In genomic region chr2:190716176-190716807, GRCh38 we compare ENCODE assay signal across 21 cellular contexts.
"Had no signal": no experiment of that assay in that cellular context is flagged by ENCODE, and none has a peak within 500 bp of the region (broad histone marks: within the 10 kb centered on the region; RNA-seq: fewer than 3 reads in every experiment).

No MANE protein-coding gene starts in this region.

- ATAC-seq: activated CD4-positive, alpha-beta T cell treated with anti-CD3 and anti-CD28 coated beads for 36 hours; activated CD8-positive, alpha-beta memory T cell treated with anti-CD3 and anti-CD28 coated beads, Interleukin-2, amount 10 ng/mL, durations not matched to agents 7 days and 5 days; activated T-helper 17 cell treated with anti-CD3 and anti-CD28 coated beads, Interleukin-2, amount 50 U/mL, for 72 hours; esophagus mucosa; gastroesophageal sphincter; natural killer cell; psoas muscle; right cardiac atrium; stimulated activated effector memory CD8-positive, alpha-beta T cell treated with anti-CD3 and anti-CD28 coated beads, Interleukin-12 subunit alpha, Interleukin-12 subunit beta, amount 100 ng/mL, for 72 hours had no signal

- H3K27ac Mint-ChIP-seq: activated CD4-positive, alpha-beta T cell treated with anti-CD3 and anti-CD28 coated beads for 36 hours; activated CD8-positive, alpha-beta memory T cell treated with anti-CD3 and anti-CD28 coated beads, Interleukin-2, amount 10 ng/mL, durations not matched to agents 7 days and 5 days; activated T-helper 17 cell treated with anti-CD3 and anti-CD28 coated beads, Interleukin-2, amount 50 U/mL, for 72 hours; natural killer cell; type B pancreatic cell had no signal

- FAIRE-seq: TTC549 had no signal

- H3K27me3 ChIP-seq: gastroesophageal sphincter, ovary, stomach, testis had no signal

- H3K4me1 ChIP-seq: adrenal gland, psoas muscle, testis had no signal

- H3K4me2 ChIP-seq: smooth muscle cell had no signal

- H3K27me3 Mint-ChIP-seq: activated CD4-positive, alpha-beta T cell treated with anti-CD3 and anti-CD28 coated beads for 36 hours; activated CD8-positive, alpha-beta memory T cell treated with anti-CD3 and anti-CD28 coated beads, Interleukin-2, amount 10 ng/mL, durations not matched to agents 7 days and 5 days; activated T-helper 17 cell treated with anti-CD3 and anti-CD28 coated beads, Interleukin-2, amount 50 U/mL, for 72 hours; type B pancreatic cell had no signal

- H3K4me3 ChIP-seq: adrenal gland, gastroesophageal sphincter, ovary, psoas muscle, smooth muscle cell, stomach, testis had no signal

- H3K9me3 ChIP-seq: adrenal gland, gastroesophageal sphincter, ovary, psoas muscle, stomach, testis had no signal

- H3K36me3 Mint-ChIP-seq: natural killer cell, type B pancreatic cell had no signal

- DNase-seq: activated CD4-positive, alpha-beta T cell treated with anti-CD3 and anti-CD28 coated beads for 36 hours; activated CD4-positive, alpha-beta T cell treated with anti-CD3 and anti-CD28 coated beads, Interleukin-2, amount 50 U/mL, for 48 hours; activated CD8-positive, alpha-beta memory T cell treated with anti-CD3 and anti-CD28 coated beads, Interleukin-2, amount 10 ng/mL, durations not matched to agents 7 days and 5 days; activated naive CD4-positive, alpha-beta T cell treated with Interleukin-2 at 50 U/mL for 16 hours; activated T-cell treated with anti-CD3 and anti-CD28 coated beads, Interleukin-2, amount 50 U/mL, for 1 hour; adrenal gland; effector CD4-positive, alpha-beta T cell; natural killer cell; ovary; psoas muscle; stimulated activated CD4-positive, alpha-beta T cell treated with anti-CD3 and anti-CD28 coated beads, Interleukin-4, amount 100 ng/mL, for 1 hour; stomach; testis had no signal

- H3K36me3 ChIP-seq: adrenal gland, gastroesophageal sphincter, ovary, stomach had no signal

- H3K27ac ChIP-seq: adrenal gland, gastroesophageal sphincter, ovary, psoas muscle, stomach, testis had no signal

- H3K4me1 Mint-ChIP-seq: natural killer cell had no signal

- H3K9me3 Mint-ChIP-seq: activated T-helper 17 cell treated with anti-CD3 and anti-CD28 coated beads, Interleukin-2, amount 50 U/mL, for 72 hours; natural killer cell had no signal

- H3K4me3 Mint-ChIP-seq: activated CD4-positive, alpha-beta T cell treated with anti-CD3 and anti-CD28 coated beads for 36 hours; activated CD8-positive, alpha-beta memory T cell treated with anti-CD3 and anti-CD28 coated beads, Interleukin-2, amount 10 ng/mL, durations not matched to agents 7 days and 5 days; natural killer cell; stimulated activated effector memory CD8-positive, alpha-beta T cell treated with anti-CD3 and anti-CD28 coated beads, Interleukin-12 subunit alpha, Interleukin-12 subunit beta, amount 100 ng/mL, for 72 hours; type B pancreatic cell had no signal
